ENCODE assay signal across 9 cellular contexts in genomic region chr14:59126714-59127436, GRCh38.
DNase-seq lines count a peak whose midpoint lies in the region; ATAC-seq and TF ChIP-seq lines count a peak whose summit lies in the region.
"Had no signal": no experiment of that assay in that cellular context is flagged by ENCODE, and none has a peak within 500 bp of the region (broad histone marks: within the 10 kb centered on the region; RNA-seq: fewer than 3 reads in every experiment).

No MANE protein-coding gene starts in this region.

- no peak overlapping the region for H3K4me3 Mint-ChIP-seq in activated naive CD8-positive, alpha-beta T cell treated with anti-CD3 and anti-CD28 coated beads, Interleukin-2, amount 50 U/mL, for 24 hours
- H3K4me3 Mint-ChIP-seq: IgD-negative memory B cell had no signal

- intact Hi-C loops in left ventricle myocardium inferior (cut with micrococcal nuclease) = loop anchor here (2.0 kb wide), 1 partner anchor 318 kb away; no protein-coding TSS in a partner anchor

- no peaks in the 10 kb centered on the region for H3K4me1 Mint-ChIP-seq in activated naive CD8-positive, alpha-beta T cell treated with anti-CD3 and anti-CD28 coated beads, Interleukin-2, amount 50 U/mL, for 24 hours

- H3K9me3 Mint-ChIP-seq in activated naive CD8-positive, alpha-beta T cell treated with anti-CD3 and anti-CD28 coated beads, Interleukin-2, amount 50 U/mL, for 24 hours = no peaks in the 10 kb centered on the region
- H3K9me3 Mint-ChIP-seq: IgD-negative memory B cell had no signal

- peak; percentile 43; the same call in 1 of the 2 replicates for TF ChIP-seq CTCF in GM12875 (IDR thresholded peaks at IDR 0.05; ENCODE audit: borderline replicate concordance, insufficient read depth, low read depth, low read length)
- peak; percentile 85 for TF ChIP-seq CTCF in left ventricle myocardium inferior (IDR thresholded peaks at IDR 0.05; ENCODE audit: borderline replicate concordance)

- H3K27me3 Mint-ChIP-seq in activated naive CD8-positive, alpha-beta T cell treated with anti-CD3 and anti-CD28 coated beads, Interleukin-2, amount 50 U/mL, for 24 hours = peaks cover 5% of the 10 kb centered on the region

- no peaks in the 10 kb centered on the region for H3K36me3 Mint-ChIP-seq in activated naive CD8-positive, alpha-beta T cell treated with anti-CD3 and anti-CD28 coated beads, Interleukin-2, amount 50 U/mL, for 24 hours (ENCODE audit: low read depth)
- H3K36me3 Mint-ChIP-seq: IgD-negative memory B cell had no signal

- peaks cover 9% of the 10 kb centered on the region for H3K4me1 ChIP-seq in left ventricle myocardium inferior

- peak; percentile 80 for DNase-seq in Ammon's horn (ENCODE audit: low spot score)
- peak; percentile 45 to 82 for DNase-seq in NCI-H526 (lab: John Stamatoyannopoulos, UW)
- no peak for DNase-seq in activated naive CD8-positive, alpha-beta T cell treated with anti-CD3 and anti-CD28 coated beads, Interleukin-2, amount 50 U/mL, for 24 hours
- DNase-seq in left ventricle myocardium inferior = no peak
- DNase-seq in retina = peak; percentile 71

- no peaks in the 10 kb centered on the region for H3K36me3 ChIP-seq in left ventricle myocardium inferior

- H3K4me3 ChIP-seq in GM12875 (ENCODE audit: low read depth, low read length) (no peak overlapping the region), left ventricle myocardium inferior (no peak overlapping the region)

- ATAC-seq in HG03378 (IDR thresholded peaks at IDR 0.05; ENCODE audit: unreplicated experiment) = peak; percentile 80
- ATAC-seq in activated naive CD8-positive, alpha-beta T cell treated with anti-CD3 and anti-CD28 coated beads, Interleukin-2, amount 50 U/mL, for 24 hours = peak; percentile 68
- no peak for ATAC-seq in HG02938 (IDR thresholded peaks at IDR 0.05; ENCODE audit: unreplicated experiment)

- no peak overlapping the region for H3K27ac Mint-ChIP-seq in activated naive CD8-positive, alpha-beta T cell treated with anti-CD3 and anti-CD28 coated beads, Interleukin-2, amount 50 U/mL, for 24 hours
- H3K27ac Mint-ChIP-seq: IgD-negative memory B cell had no signal

- H3K27ac ChIP-seq in left ventricle myocardium inferior (replicated peaks) = no peak overlapping the region

- no peaks in the 10 kb centered on the region for H3K27me3 ChIP-seq in left ventricle myocardium inferior (ENCODE audit: low read depth)

- no peaks in the 10 kb centered on the region for H3K9me3 ChIP-seq in left ventricle myocardium inferior (replicated peaks)

Comparison
In these comparisons a context has a peak if more than half of its experiments do, and no peak if none do; other contexts are left out.
1. DNase-seq: peak in Ammon's horn (single experiment), NCI-H526 (2 of 2) and retina (single experiment); none in activated naive CD8-positive, alpha-beta T cell treated with anti-CD3 and anti-CD28 coated beads, Interleukin-2, amount 50 U/mL, for 24 hours (single experiment) and left ventricle myocardium inferior (single experiment).